Comparison of ENCODE assay signal across 11 cellular contexts in the genomic region with DNA sequence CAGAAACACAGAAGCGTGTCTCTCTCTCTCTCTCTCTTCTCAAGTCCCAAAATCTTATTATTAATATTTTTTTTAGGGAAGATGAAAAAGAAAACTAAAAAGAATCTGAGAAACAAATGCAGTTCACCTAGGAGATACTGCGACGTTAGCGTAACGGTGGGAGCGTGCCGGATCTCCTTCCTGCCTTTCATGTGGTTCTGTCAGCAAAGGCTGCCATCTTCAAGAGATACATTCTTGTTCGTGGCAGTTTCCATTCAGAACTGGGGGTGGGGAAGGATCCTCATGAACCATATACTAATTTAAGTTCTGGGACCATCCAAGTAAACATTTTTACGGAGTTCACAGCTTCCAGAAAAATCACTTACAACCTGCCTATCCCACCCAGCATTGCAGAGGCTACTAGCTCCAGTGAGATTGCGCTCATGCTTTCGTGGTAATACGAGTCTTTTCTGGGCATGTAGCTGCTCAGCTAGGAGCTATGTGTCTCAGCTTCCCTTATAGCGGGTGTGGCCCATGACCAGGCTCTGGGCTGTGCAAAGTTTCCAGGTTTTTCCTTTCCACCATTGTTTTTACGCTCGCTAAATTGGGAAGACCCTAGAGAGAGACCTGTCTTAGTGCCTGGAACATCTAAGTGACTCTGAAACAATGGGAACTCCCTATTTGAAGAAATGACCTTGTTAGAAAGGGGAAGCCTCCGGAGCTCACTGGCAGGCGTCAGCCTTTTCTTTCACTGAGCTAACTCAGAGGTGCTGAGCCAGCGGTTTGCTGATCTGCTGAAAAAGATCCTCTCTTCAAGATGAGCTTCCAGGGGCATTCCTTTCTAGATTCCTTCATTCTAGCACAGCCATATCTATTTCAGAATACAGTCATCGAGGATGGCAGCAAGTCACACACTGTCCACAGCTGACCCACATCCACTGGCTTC. TPM values are rescaled to one million over a fixed set of nuclear protein-coding genes. Genes with fewer than 3 reads are reported as not detected.
DNase-seq lines count a peak whose midpoint lies in the region; ATAC-seq and TF ChIP-seq lines count a peak whose summit lies in the region.
"Had no signal": no experiment of that assay in that cellular context is flagged by ENCODE, and none has a peak within 500 bp of the region (broad histone marks: within the 10 kb centered on the region; RNA-seq: fewer than 3 reads in every experiment).

No MANE protein-coding gene starts in this region.

- CTCF ChIA-PET in activated CD4-positive, alpha-beta T cell treated with anti-CD3 and anti-CD28 coated beads, Interleukin-2, amount 10 ng/mL, durations not matched to agents 7 days and 5 days (lab: Charles Lee), result interaction anchor here (0.8 to 3.7 kb wide), 6 partner anchors 10 to 52 kb away, joined by 3 to 11 read pairs (median 4); no protein-coding TSS in a partner anchor

- no peaks in the 10 kb centered on the region for H3K27me3 Mint-ChIP-seq in activated CD4-positive, alpha-beta T cell treated with anti-CD3 and anti-CD28 coated beads, Interleukin-2, amount 10 ng/mL, durations not matched to agents 7 days and 5 days
- H3K27me3 Mint-ChIP-seq in endodermal cell (ENCODE audit: insufficient read depth), result no peaks in the 10 kb centered on the region
- no peaks in the 10 kb centered on the region; the same call in none of the 2 replicates for H3K27me3 Mint-ChIP-seq in HFFc6 (ENCODE audit: insufficient read depth)

- H3K27me3 ChIP-seq in endodermal cell (ENCODE audit: control insufficient read depth, insufficient read depth, low read length, poor library complexity, severe bottlenecking), result no peaks in the 10 kb centered on the region
- H3K27me3 ChIP-seq: SJSA1 had no signal

- peak overlapping the region; percentile 94 for H3K27ac Mint-ChIP-seq in activated CD4-positive, alpha-beta T cell treated with anti-CD3 and anti-CD28 coated beads, Interleukin-2, amount 10 ng/mL, durations not matched to agents 7 days and 5 days
- H3K27ac Mint-ChIP-seq in endodermal cell, result peak overlapping the region; percentile 85
- no peak overlapping the region for H3K27ac Mint-ChIP-seq in HFFc6

- no peak for ATAC-seq in HG02981 (IDR thresholded peaks at IDR 0.05; ENCODE audit: unreplicated experiment)

- POLR2A ChIA-PET in activated CD4-positive, alpha-beta T cell treated with anti-CD3 and anti-CD28 coated beads, Interleukin-2, amount 10 ng/mL, durations not matched to agents 7 days and 5 days (lab: Charles Lee), result interaction anchor here (0.7 to 0.9 kb wide), 2 partner anchors 10 to 17 kb away, joined by 5 to 6 read pairs; a partner anchor contains a TSS

- 82 to 88% methylated on average over 17 to 18 of the region's 19 CpGs for WGBS in endodermal cell (ENCODE audit: insufficient coverage in 1 of 2, insufficient read length in 1 of 2), 2 experiments

- no peaks in the 10 kb centered on the region for H3K36me3 ChIP-seq in endodermal cell (ENCODE audit: control insufficient read depth, insufficient read depth, low read length)
- H3K36me3 ChIP-seq: SJSA1 had no signal

- no peak overlapping the region for H3K4me3 ChIP-seq in endodermal cell (ENCODE audit: low read length)
- H3K4me3 ChIP-seq: SJSA1 had no signal

- peak; percentile 90 for DNase-seq in activated CD4-positive, alpha-beta T cell treated with anti-CD3 and anti-CD28 coated beads, Interleukin-2, amount 10 ng/mL, durations not matched to agents 7 days and 5 days
- no peak for DNase-seq in endodermal cell
- peak in 2 of 3 donors; percentile 43 to 57 for DNase-seq in stimulated activated CD4-positive, alpha-beta T cell treated with anti-CD3 and anti-CD28 coated beads, Interleukin-12 subunit alpha, Interleukin-12 subunit beta, amount 100 ng/mL, for 48 hours (ENCODE audit: low read depth in 2 of 3, low spot score in 1 of 3)
- DNase-seq in GM19240 (ENCODE audit: insufficient read length, low spot score), result no peak
- no peak for DNase-seq in iPS-NIHi7 (ENCODE audit: extremely low spot score)
- no peak for DNase-seq in HFFc6

- TF ChIP-seq CTCF in endodermal cell (conservative IDR thresholded peaks at IDR 0.05), result no peak
- TF ChIP-seq CTCF in HFFc6 (IDR thresholded peaks at IDR 0.05), result no peak

- H3K9me3 Mint-ChIP-seq in activated CD4-positive, alpha-beta T cell treated with anti-CD3 and anti-CD28 coated beads, Interleukin-2, amount 10 ng/mL, durations not matched to agents 7 days and 5 days, result peaks cover 14% of the 10 kb centered on the region
- H3K9me3 Mint-ChIP-seq in endodermal cell (no peaks in the 10 kb centered on the region), HFFc6 (no peaks in the 10 kb centered on the region)

- H3K27ac ChIP-seq in endodermal cell (ENCODE audit: low read depth, low read length), result peak overlapping the region; percentile 78
- H3K27ac ChIP-seq: SJSA1 had no signal

- H3K4me1 Mint-ChIP-seq in activated CD4-positive, alpha-beta T cell treated with anti-CD3 and anti-CD28 coated beads, Interleukin-2, amount 10 ng/mL, durations not matched to agents 7 days and 5 days, result peaks cover 97% of the 10 kb centered on the region
- H3K4me1 Mint-ChIP-seq in endodermal cell, result peaks cover 41% of the 10 kb centered on the region
- H3K4me1 Mint-ChIP-seq in HFFc6 (ENCODE audit: low read depth), result no peaks in the 10 kb centered on the region

- no peak overlapping the region for H3K9ac ChIP-seq in endodermal cell (ENCODE audit: extremely low read depth, low read length, poor library complexity, severe bottlenecking)

- H3K9me3 ChIP-seq in endodermal cell (ENCODE audit: control insufficient read depth, low read length), result peaks cover 5% of the 10 kb centered on the region
- H3K9me3 ChIP-seq: SJSA1 had no signal

- H3K36me3 Mint-ChIP-seq in activated CD4-positive, alpha-beta T cell treated with anti-CD3 and anti-CD28 coated beads, Interleukin-2, amount 10 ng/mL, durations not matched to agents 7 days and 5 days (ENCODE audit: low read depth), result peaks cover 91% of the 10 kb centered on the region
- no peaks in the 10 kb centered on the region for H3K36me3 Mint-ChIP-seq in endodermal cell (ENCODE audit: low read depth)
- no peaks in the 10 kb centered on the region for H3K36me3 Mint-ChIP-seq in HFFc6 (ENCODE audit: low read depth)

- H3K4me1 ChIP-seq in endodermal cell (ENCODE audit: control insufficient read depth, insufficient read depth, low read length), result peaks cover 15% of the 10 kb centered on the region
- H3K4me1 ChIP-seq: SJSA1 had no signal

- TF ChIP-seq POLR2A in GM18951 (IDR thresholded peaks at IDR 0.05; ENCODE audit: extremely low read depth, insufficient read depth, insufficient read length), result peak; percentile 6

- peak overlapping the region; percentile 73 for H3K4me3 Mint-ChIP-seq in activated CD4-positive, alpha-beta T cell treated with anti-CD3 and anti-CD28 coated beads, Interleukin-2, amount 10 ng/mL, durations not matched to agents 7 days and 5 days
- H3K4me3 Mint-ChIP-seq in endodermal cell (no peak overlapping the region), HFFc6 (no peak overlapping the region)

- in situ Hi-C loops in GM18951 (cut with MboI; ENCODE audit: low sequenced_read_pairs, unreplicated experiment), result no loop called here

RNA-seq across cellular contexts. Expression of a gene that starts 17.3 kb away (rescaled TPM):
- 10 to 100 TPM; 70.4 to 70.6 TPM for total RNA-seq in activated CD4-positive, alpha-beta T cell treated with anti-CD3 and anti-CD28 coated beads, Interleukin-2, amount 10 ng/mL, durations not matched to agents 7 days and 5 days
- total RNA-seq in endodermal cell, result not detected
- polyA plus RNA-seq in endodermal cell (2013, experiment 1 of 2), result not detected
- polyA plus RNA-seq in endodermal cell (2013, experiment 2 of 2), result not detected
- not detected for total RNA-seq in HFFc6 (2021; fragmentation: NEBNext Ultra II Directional; extraction: Animal tissue kit (Norgen Biotek cat#: 25700))
- total RNA-seq: G401, SJSA1, temporal lobe had no signal

RNA-seq across cellular contexts. Expression of a gene that starts 50.3 kb away (rescaled TPM):
- 10 to 100 TPM; 14.7 to 16.2 TPM for total RNA-seq in activated CD4-positive, alpha-beta T cell treated with anti-CD3 and anti-CD28 coated beads, Interleukin-2, amount 10 ng/mL, durations not matched to agents 7 days and 5 days
- total RNA-seq in endodermal cell, result not detected
- polyA plus RNA-seq in endodermal cell (2013, experiment 1 of 2), result not detected
- not detected for polyA plus RNA-seq in endodermal cell (2013, experiment 2 of 2)
- not detected for total RNA-seq in HFFc6 (2021; fragmentation: NEBNext Ultra II Directional; extraction: Animal tissue kit (Norgen Biotek cat#: 25700))
- total RNA-seq: G401, SJSA1 had no signal

Comparison
In these comparisons a context has a peak if more than half of its experiments do, and no peak if none do; other contexts are left out.
1. DNase-seq: peak in activated CD4-positive, alpha-beta T cell treated with anti-CD3 and anti-CD28 coated beads, Interleukin-2, amount 10 ng/mL, durations not matched to agents 7 days and 5 days (single experiment) and stimulated activated CD4-positive, alpha-beta T cell treated with anti-CD3 and anti-CD28 coated beads, Interleukin-12 subunit alpha, Interleukin-12 subunit beta, amount 100 ng/mL, for 48 hours (2 of 3); none in endodermal cell (single experiment), GM19240 (single experiment), iPS-NIHi7 (single experiment) and HFFc6 (single experiment).
2. RNA of a gene that starts 17.3 kb away (total RNA-seq): 70.4 to 70.6 TPM in activated CD4-positive, alpha-beta T cell treated with anti-CD3 and anti-CD28 coated beads, Interleukin-2, amount 10 ng/mL, durations not matched to agents 7 days and 5 days; not detected in endodermal cell and not detected in HFFc6; every median in the first group is over 10 times any median in the second.
3. RNA of a gene that starts 50.3 kb away (total RNA-seq): 14.7 to 16.2 TPM in activated CD4-positive, alpha-beta T cell treated with anti-CD3 and anti-CD28 coated beads, Interleukin-2, amount 10 ng/mL, durations not matched to agents 7 days and 5 days; not detected in endodermal cell and not detected in HFFc6; every median in the first group is over 10 times any median in the second.